Comparison of ENCODE assay signal across 19 cellular contexts in genomic region chr12:10400829-10401228, GRCh38. TPM values are rescaled to one million over a fixed set of nuclear protein-coding genes. Genes with fewer than 3 reads are reported as not detected.
"Had no signal": no experiment of that assay in that cellular context is flagged by ENCODE, and none has a peak within 500 bp of the region (broad histone marks: within the 10 kb centered on the region; RNA-seq: fewer than 3 reads in every experiment).

No MANE protein-coding gene starts in this region.

- H3K36me3 Mint-ChIP-seq: activated naive CD4-positive, alpha-beta T cell treated with anti-CD3 and anti-CD28 coated beads, Interleukin-2, amount 50 U/mL, for 72 hours had no signal

- DNase-seq: activated B cell treated with CpG ODN at 0.5 μM for 24 hours; activated CD4-positive, alpha-beta T cell treated with anti-CD3 and anti-CD28 coated beads, Interleukin-2, amount 10 ng/mL, durations not matched to agents 24 days and 14 days; activated CD8-positive, alpha-beta memory T cell treated with anti-CD3 and anti-CD28 coated beads for 24 hours; activated gamma-delta T cell; aorta; endodermal cell; heart right ventricle; left colon; lower lobe of right lung; midbrain; ovary had no signal

- H3K36me3 ChIP-seq: gastroesophageal sphincter, heart right ventricle, lower lobe of right lung, ovary had no signal

- H3K4me3 ChIP-seq: gastroesophageal sphincter, heart right ventricle, lower lobe of right lung, ovary had no signal

- H3K9me3 ChIP-seq: lower lobe of right lung, ovary had no signal

- H3K27me3 ChIP-seq: gastroesophageal sphincter, heart right ventricle, ovary had no signal

- H3K27ac ChIP-seq: gastroesophageal sphincter, heart right ventricle, lower lobe of right lung, ovary had no signal

- H3K4me3 Mint-ChIP-seq: activated B cell treated with CpG ODN at 0.5 μM for 24 hours; activated CD4-positive, alpha-beta T cell treated with anti-CD3 and anti-CD28 coated beads, Interleukin-2, amount 10 ng/mL, durations not matched to agents 24 days and 14 days; endodermal cell had no signal

- H3K9me3 Mint-ChIP-seq: activated CD4-positive, alpha-beta T cell treated with anti-CD3 and anti-CD28 coated beads, Interleukin-2, amount 10 ng/mL, durations not matched to agents 24 days and 14 days; activated naive CD4-positive, alpha-beta T cell treated with anti-CD3 and anti-CD28 coated beads, Interleukin-2, amount 50 U/mL, for 72 hours had no signal

- H3K27ac Mint-ChIP-seq: activated B cell treated with CpG ODN at 0.5 μM for 24 hours; activated CD4-positive, alpha-beta T cell treated with anti-CD3 and anti-CD28 coated beads, Interleukin-2, amount 10 ng/mL, durations not matched to agents 24 days and 14 days; activated naive CD4-positive, alpha-beta T cell treated with anti-CD3 and anti-CD28 coated beads, Interleukin-2, amount 50 U/mL, for 72 hours; endodermal cell had no signal

- ATAC-seq: activated naive CD4-positive, alpha-beta T cell treated with anti-CD3 and anti-CD28 coated beads, Interleukin-2, amount 50 U/mL, for 72 hours; gastroesophageal sphincter; heart right ventricle; left colon; lower lobe of right lung; sciatic nerve had no signal

RNA-seq across cellular contexts. Expression of gene KLRC4, which starts 8.7 kb away (rescaled TPM):
- total RNA-seq: activated B cell treated with CpG ODN at 0.5 μM for 24 hours; activated CD4-positive, alpha-beta T cell treated with anti-CD3 and anti-CD28 coated beads, Interleukin-2, amount 10 ng/mL, durations not matched to agents 24 days and 14 days; dermis microvascular lymphatic vessel endothelial cell; endodermal cell; epithelial cell of proximal tubule; lower lobe of right lung; myocyte; T-helper 2 cell treated with Interferon-gamma antibody and Interleukin-4, amounts not matched to agents 100 ng/mL and 5 ng/mL, for 36 hours had no signal
- polyA plus RNA-seq: heart right ventricle had no signal

RNA-seq across cellular contexts. Expression of gene KLRK1, which starts 11.0 kb away (rescaled TPM):
- total RNA-seq: activated CD4-positive, alpha-beta T cell treated with anti-CD3 and anti-CD28 coated beads, Interleukin-2, amount 10 ng/mL, durations not matched to agents 24 days and 14 days; dermis microvascular lymphatic vessel endothelial cell; epithelial cell of proximal tubule had no signal

RNA-seq across cellular contexts. Expression of gene KLRC3, which starts 19.6 kb away (rescaled TPM):
- total RNA-seq: activated B cell treated with CpG ODN at 0.5 μM for 24 hours; activated CD4-positive, alpha-beta T cell treated with anti-CD3 and anti-CD28 coated beads, Interleukin-2, amount 10 ng/mL, durations not matched to agents 24 days and 14 days; activated naive CD4-positive, alpha-beta T cell treated with anti-CD3 and anti-CD28 coated beads, Interleukin-2, amount 50 U/mL, for 72 hours; aorta; dermis microvascular lymphatic vessel endothelial cell; endodermal cell; epithelial cell of proximal tubule; gastroesophageal sphincter; left colon; lower lobe of right lung; myocyte; sciatic nerve; T-helper 2 cell treated with Interferon-gamma antibody and Interleukin-4, amounts not matched to agents 100 ng/mL and 5 ng/mL, for 36 hours had no signal
- polyA plus RNA-seq: aorta had no signal

RNA-seq across cellular contexts. Expression of gene KLRC2, which starts 35.0 kb away (rescaled TPM):
- total RNA-seq: activated B cell treated with CpG ODN at 0.5 μM for 24 hours; activated CD4-positive, alpha-beta T cell treated with anti-CD3 and anti-CD28 coated beads, Interleukin-2, amount 10 ng/mL, durations not matched to agents 24 days and 14 days; dermis microvascular lymphatic vessel endothelial cell; endodermal cell; epithelial cell of proximal tubule; lower lobe of right lung; T-helper 2 cell treated with Interferon-gamma antibody and Interleukin-4, amounts not matched to agents 100 ng/mL and 5 ng/mL, for 36 hours had no signal

RNA-seq across cellular contexts. Expression of gene KLRC1, which starts 52.3 kb away (rescaled TPM):
- total RNA-seq: activated B cell treated with CpG ODN at 0.5 μM for 24 hours; activated CD4-positive, alpha-beta T cell treated with anti-CD3 and anti-CD28 coated beads, Interleukin-2, amount 10 ng/mL, durations not matched to agents 24 days and 14 days; cerebellum; dermis microvascular lymphatic vessel endothelial cell; endodermal cell; epithelial cell of proximal tubule; myocyte; sciatic nerve; T-helper 2 cell treated with Interferon-gamma antibody and Interleukin-4, amounts not matched to agents 100 ng/mL and 5 ng/mL, for 36 hours had no signal
- polyA plus RNA-seq: aorta had no signal
